Comparison of ENCODE assay signal across 15 cellular contexts in the genomic region with DNA sequence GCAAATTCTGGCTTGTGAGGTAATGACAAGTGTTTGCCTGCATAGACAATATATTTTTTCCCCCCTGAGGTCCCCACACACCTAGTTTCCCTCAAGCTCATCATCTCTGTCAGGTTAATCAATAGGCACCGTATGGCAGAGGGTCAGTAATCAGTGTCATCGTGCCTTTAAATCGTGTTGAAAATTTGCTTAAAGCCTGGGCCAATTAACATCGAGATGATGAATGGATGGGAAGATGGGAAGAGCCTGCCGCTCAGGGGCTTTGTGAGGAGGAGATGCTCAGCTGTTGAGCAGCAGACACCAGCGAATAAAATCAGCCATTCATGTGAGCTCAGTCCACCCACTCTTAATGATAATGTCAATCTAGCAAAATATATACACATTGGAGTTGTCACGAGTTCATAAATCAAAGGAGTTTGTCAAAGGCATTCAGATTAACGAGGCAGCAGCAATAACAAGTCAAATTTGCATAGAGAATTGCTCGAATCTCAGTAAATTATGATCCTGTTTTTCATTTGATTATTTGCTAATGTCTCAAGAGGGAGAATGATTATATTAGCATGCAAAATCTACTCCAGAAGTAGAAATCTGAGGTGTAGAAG.
DNase-seq lines count a peak whose midpoint lies in the region; ATAC-seq and TF ChIP-seq lines count a peak whose summit lies in the region.
"Had no signal": no experiment of that assay in that cellular context is flagged by ENCODE, and none has a peak within 500 bp of the region (broad histone marks: within the 10 kb centered on the region; RNA-seq: fewer than 3 reads in every experiment).

No MANE protein-coding gene starts in this region.

- intact Hi-C loops in Right ventricle myocardium inferior (cut with DNase I) = no loop called here

- H3K27ac ChIP-seq in VCaP = peak overlapping the region; percentile 61
- no peak overlapping the region for H3K27ac ChIP-seq in effector memory CD4-positive, alpha-beta T cell (ENCODE audit: insufficient read depth, low read length, poor library complexity, severe bottlenecking)
- H3K27ac ChIP-seq: 22Rv1; BLaER1 treated with 17β-estradiol and CSF1 and Interleukin-3, amounts not matched to agents 10 nM and 100 nM; Peyer's patch had no signal

- no peak overlapping the region for H3K4me3 ChIP-seq in effector memory CD4-positive, alpha-beta T cell (ENCODE audit: insufficient read depth, low read depth, low read length, poor library complexity, severe bottlenecking)
- H3K4me3 ChIP-seq: BLaER1 treated with 17β-estradiol and CSF1 and Interleukin-3, amounts not matched to agents 10 nM and 100 nM; Peyer's patch had no signal

- no peak for TF ChIP-seq CTCF in VCaP (conservative IDR thresholded peaks at IDR 0.05)
- TF ChIP-seq CTCF in progenitor cell of endocrine pancreas (IDR thresholded peaks at IDR 0.05; ENCODE audit: unreplicated experiment) = no peak

- H3K9me3 ChIP-seq in effector memory CD4-positive, alpha-beta T cell (ENCODE audit: control insufficient read depth, low read length) = no peaks in the 10 kb centered on the region
- H3K9me3 ChIP-seq: BLaER1 treated with 17β-estradiol and CSF1 and Interleukin-3, amounts not matched to agents 10 nM and 100 nM; Peyer's patch had no signal

- no peak for ATAC-seq in Right ventricle myocardium inferior

- H3K36me3 Mint-ChIP-seq in progenitor cell of endocrine pancreas (ENCODE audit: insufficient read depth) = no peaks in the 10 kb centered on the region

- DNase-seq in DMS 273 (lab: John Stamatoyannopoulos, UW; ENCODE audit: unreplicated experiment) (peak; percentile 33), DMS 273 treated with DMSO at 0.1 percent for 48 hours (lab: John Stamatoyannopoulos, UW) (no peak), NCI-H1694 (lab: John Stamatoyannopoulos, UW) (peak; percentile 17), progenitor cell of endocrine pancreas (ENCODE audit: low spot score, unreplicated experiment) (no peak), iPS-NIHi11 (ENCODE audit: low spot score) (no peak), Right ventricle myocardium inferior (ENCODE audit: missing footprints) (no peak)
- DNase-seq in effector memory CD4-positive, alpha-beta T cell = no peak
- DNase-seq: H7, Karpas-422, NCI-H1436, NCI-H510A, Peyer's patch had no signal

- H3K4me1 Mint-ChIP-seq in progenitor cell of endocrine pancreas (ENCODE audit: low read depth) = peaks cover 11% of the 10 kb centered on the region

- H3K27me3 Mint-ChIP-seq in progenitor cell of endocrine pancreas = peaks cover 19% of the 10 kb centered on the region

- H3K27me3 ChIP-seq in effector memory CD4-positive, alpha-beta T cell (replicated peaks; ENCODE audit: control insufficient read depth, insufficient read depth, low read length, poor library complexity, severe bottlenecking) = no peaks in the 10 kb centered on the region
- H3K27me3 ChIP-seq: BLaER1 treated with 17β-estradiol and CSF1 and Interleukin-3, amounts not matched to agents 10 nM and 100 nM; Peyer's patch had no signal

- H3K27ac Mint-ChIP-seq in progenitor cell of endocrine pancreas = peak overlapping the region; percentile 74

- H3K4me1 ChIP-seq in effector memory CD4-positive, alpha-beta T cell (ENCODE audit: control insufficient read depth, insufficient read depth, low read length, poor library complexity, severe bottlenecking) = peaks cover 13% of the 10 kb centered on the region
- H3K4me1 ChIP-seq: Peyer's patch had no signal

- H3K36me3 ChIP-seq in effector memory CD4-positive, alpha-beta T cell (ENCODE audit: control insufficient read depth, insufficient read depth, low read length) = no peaks in the 10 kb centered on the region
- H3K36me3 ChIP-seq: BLaER1 treated with 17β-estradiol and CSF1 and Interleukin-3, amounts not matched to agents 10 nM and 100 nM; Peyer's patch had no signal

- H3K4me3 Mint-ChIP-seq in progenitor cell of endocrine pancreas (ENCODE audit: low read depth) = no peak overlapping the region

- no peaks in the 10 kb centered on the region for H3K9me3 Mint-ChIP-seq in progenitor cell of endocrine pancreas (ENCODE audit: low read depth)

Comparison
In these comparisons a context has a peak if more than half of its experiments do, and no peak if none do; other contexts are left out.
1. DNase-seq: peak in DMS 273 (single experiment) and NCI-H1694 (single experiment); none in DMS 273 treated with DMSO at 0.1 percent for 48 hours (single experiment), progenitor cell of endocrine pancreas (single experiment), iPS-NIHi11 (single experiment), effector memory CD4-positive, alpha-beta T cell (0 of 3) and Right ventricle myocardium inferior (single experiment).